Comparison of ENCODE assay signal across 11 cellular contexts in the genomic region with DNA sequence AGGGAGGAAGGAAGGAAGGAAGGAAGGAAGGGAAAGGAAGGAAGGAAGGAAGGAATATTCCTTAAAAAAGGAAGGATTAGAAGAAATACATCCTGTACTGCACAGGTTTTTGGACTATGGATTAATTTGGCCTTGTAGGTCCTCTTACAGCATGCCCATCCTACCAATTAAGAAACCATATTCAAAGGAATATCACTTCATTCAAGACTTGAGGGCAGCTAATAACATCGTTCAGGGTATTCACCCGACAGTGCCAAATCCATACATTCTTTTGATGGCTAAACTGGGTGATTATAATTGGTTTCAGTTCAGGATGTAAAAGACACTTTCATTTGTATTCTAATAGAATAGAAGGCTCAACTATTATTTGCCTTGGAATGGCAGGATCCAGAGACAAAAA.
"Had no signal": no experiment of that assay in that cellular context is flagged by ENCODE, and none has a peak within 500 bp of the region (broad histone marks: within the 10 kb centered on the region; RNA-seq: fewer than 3 reads in every experiment).

No MANE protein-coding gene starts in this region.

- H3K27ac Mint-ChIP-seq: GM23338, H9, HFFc6 had no signal

- H3K4me3 Mint-ChIP-seq: GM23338, H9, HFFc6 had no signal

- H3K36me3 ChIP-seq: HAP-1 had no signal

- H3K27ac ChIP-seq: GM23248 had no signal

- H3K4me2 ChIP-seq: GM23338 had no signal

- H3K4me3 ChIP-seq: GM23248, GM23338, HAP-1 had no signal

- H3K9ac ChIP-seq: GM23248 had no signal

- H3K4me1 Mint-ChIP-seq: GM23338, H9 had no signal

- H2AFZ ChIP-seq: GM23248, GM23338 had no signal

- DNase-seq: GM23248, GOT3, H7, H9, HCEC 1CT, HFFc6 had no signal

- FAIRE-seq: H1, H54 had no signal

- H3K9me3 Mint-ChIP-seq: GM23338, HFFc6 had no signal

- ATAC-seq: GM23338, HCT116 had no signal

- H3K9me3 ChIP-seq: HAP-1 had no signal
